Comparison of ENCODE assay signal across 1 cellular context in genomic region chr17:2906907-2907306, GRCh38.
A peak's percentile ranks its signal among the peaks of the same experiment; 100 is the strongest.
TF ChIP-seq lines count a peak whose summit lies in the region.

No MANE protein-coding gene starts in this region.

TF ChIP-seq in H1, 55 proteins besides CTCF, POLR2A, EP300 and RAD21:
- TF ChIP-seq USF2 (IDR thresholded peaks at IDR 0.05; ENCODE audit: low read length) (0 out of 2 replicates have a peak, but pooled peaks have one; percentile 34), SUZ12 (IDR thresholded peaks at IDR 0.05; ENCODE audit: low read length) (no peak)
